ENCODE assay signal across 27 cellular contexts in genomic region chr5:154663424-154663823, GRCh38.
"Had no signal": no experiment of that assay in that cellular context is flagged by ENCODE, and none has a peak within 500 bp of the region (broad histone marks: within the 10 kb centered on the region; RNA-seq: fewer than 3 reads in every experiment).

No MANE protein-coding gene starts in this region.

- H3K27me3 ChIP-seq: neural progenitor cell, ovary, suprapubic skin, testis, tibial artery, transverse colon, vagina had no signal

- H3K36me3 Mint-ChIP-seq: type B pancreatic cell had no signal

- H2AFZ ChIP-seq: neural progenitor cell, parathyroid adenoma had no signal

- H3K36me3 ChIP-seq: neural progenitor cell, ovary, suprapubic skin, tibial artery, transverse colon, vagina had no signal

- H3K4me2 ChIP-seq: neural progenitor cell had no signal

- H3K4me1 ChIP-seq: neural progenitor cell, parathyroid adenoma, psoas muscle, suprapubic skin, testis, tibial artery, transverse colon, vagina had no signal

- H3K4me1 Mint-ChIP-seq: naive thymus-derived CD4-positive, alpha-beta T cell; natural killer cell; nephron; neural progenitor cell; stimulated activated memory B cell treated with anti-CD40 and anti-IgM and Interleukin-4, amounts not matched to agents 10 μg/mL and 1 μg/mL and 100 μg/mL, for 72 hours; stimulated activated naive CD8-positive, alpha-beta T cell treated with anti-CD3 and anti-CD28 coated beads, Interleukin-15, amount 100 ng/mL, for 72 hours had no signal

- H3K27ac ChIP-seq: neural progenitor cell, ovary, parathyroid adenoma, psoas muscle, suprapubic skin, testis, tibial artery, transverse colon, vagina had no signal

- H3K4me3 Mint-ChIP-seq: naive thymus-derived CD4-positive, alpha-beta T cell; natural killer cell; nephron; neural progenitor cell; stimulated activated memory B cell treated with anti-CD40 and anti-IgM and Interleukin-4, amounts not matched to agents 10 μg/mL and 1 μg/mL and 100 μg/mL, for 72 hours; stimulated activated naive CD8-positive, alpha-beta T cell treated with anti-CD3 and anti-CD28 coated beads, Interleukin-15, amount 100 ng/mL, for 72 hours; type B pancreatic cell had no signal

- H3K9ac ChIP-seq: neural progenitor cell, parathyroid adenoma had no signal

- FAIRE-seq: small intestine, urothelium cell line had no signal

- DNase-seq: naive thymus-derived CD4-positive, alpha-beta T cell; natural killer cell; occipital lobe; ovary; psoas muscle; right cardiac atrium; small intestine; stimulated activated CD4-positive, alpha-beta T cell treated with anti-CD3 and anti-CD28 coated beads, Interleukin-15, amount 100 ng/mL, for 24 hours; stimulated activated CD4-positive, alpha-beta T cell treated with anti-CD3 and anti-CD28 coated beads, Interleukin-4, amount 100 ng/mL, for 1 hour; stimulated activated CD4-positive, alpha-beta T cell treated with anti-CD3 and anti-CD28 coated beads, Interleukin-4, amount 100 ng/mL, for 4 hours; stimulated activated CD8-positive, alpha-beta memory T cell treated with anti-CD3 and anti-CD28 coated beads, Interleukin-4, amount 100 ng/mL, for 48 hours; stimulated activated naive CD4-positive, alpha-beta T cell; stimulated activated naive CD8-positive, alpha-beta T cell treated with anti-CD3 and anti-CD28 coated beads, Interleukin-15, amount 100 ng/mL, for 72 hours; stimulated activated naive CD8-positive, alpha-beta T cell treated with anti-CD3 and anti-CD28 coated beads, Interleukin-15, Interleukin-2, amounts not matched to agents 100 U/mL and 50 U/mL, for 24 hours; substantia nigra; testis; tibial artery; transverse colon had no signal

- H3K4me3 ChIP-seq: neural progenitor cell, ovary, psoas muscle, suprapubic skin, testis, tibial artery, transverse colon, vagina had no signal

- H3K9me3 ChIP-seq: psoas muscle, testis, vagina had no signal

- H3K27me3 Mint-ChIP-seq: stimulated activated naive CD8-positive, alpha-beta T cell treated with anti-CD3 and anti-CD28 coated beads, Interleukin-15, amount 100 ng/mL, for 72 hours; type B pancreatic cell had no signal

- H3K79me2 ChIP-seq: parathyroid adenoma had no signal

- ATAC-seq: naive thymus-derived CD4-positive, alpha-beta T cell; natural killer cell; psoas muscle; right cardiac atrium; sciatic nerve; stimulated activated memory B cell treated with anti-CD40 and anti-IgM and Interleukin-4, amounts not matched to agents 10 μg/mL and 1 μg/mL and 100 μg/mL, for 72 hours; stimulated activated naive CD8-positive, alpha-beta T cell treated with anti-CD3 and anti-CD28 coated beads, Interleukin-15, amount 100 ng/mL, for 72 hours; stimulated activated naive CD8-positive, alpha-beta T cell treated with anti-CD3 and anti-CD28 coated beads, Interleukin-15, Interleukin-2, amounts not matched to agents 100 U/mL and 50 U/mL, for 24 hours had no signal
